ENCODE assay signal across 10 cellular contexts in genomic region chr20:17612975-17613327, GRCh38. TPM values are rescaled to one million over a fixed set of nuclear protein-coding genes. Genes with fewer than 3 reads are reported as not detected.
DNase-seq lines count a peak whose midpoint lies in the region; ATAC-seq, FAIRE-seq and TF ChIP-seq lines count a peak whose summit lies in the region.
"Had no signal": no experiment of that assay in that cellular context is flagged by ENCODE, and none has a peak within 500 bp of the region (broad histone marks: within the 10 kb centered on the region; RNA-seq: fewer than 3 reads in every experiment).

No MANE protein-coding gene starts in this region.

- no peak for TF ChIP-seq EP300 in H1 (IDR thresholded peaks at IDR 0.05; ENCODE audit: borderline replicate concordance in 1 of 2, low read depth in 2 of 2, low read length in 2 of 2)

- TF ChIP-seq CTCF in Panc1 (IDR thresholded peaks at IDR 0.05), result no peak
- TF ChIP-seq CTCF in H1 (IDR thresholded peaks at IDR 0.05; ENCODE audit: control extremely low read depth in 1 of 3, insufficient read depth in 1 of 3, low read depth in 1 of 3, low read length in 3 of 3), result no peak
- TF ChIP-seq CTCF in pancreas (IDR thresholded peaks at IDR 0.05), result no peak
- no peak for TF ChIP-seq CTCF in WERI-Rb-1 (IDR thresholded peaks at IDR 0.05; ENCODE audit: low read depth, low read length)

- H3K27ac ChIP-seq in Panc1 (ENCODE audit: low read length) (peak overlapping the region; percentile 74), H1 (ENCODE audit: low read depth, low read length) (no peak overlapping the region), pancreas (peak overlapping the region; percentile 10 to 62 (median 48)), WERI-Rb-1 (no peak overlapping the region)

- in situ Hi-C loops in Panc1 (cut with HindIII; ENCODE audit: low pct_unique_long_range_greater_than_20kb, low sequenced_read_pairs), result no loop called here

- no peak overlapping the region for H2BK20ac ChIP-seq in H1 (ENCODE audit: low read length)

- H3K18ac ChIP-seq in H1 (ENCODE audit: extremely low read depth, low read length), result no peak overlapping the region

- H3K27me3 ChIP-seq in Panc1 (ENCODE audit: control insufficient read depth, insufficient read depth, low read length) (no peaks in the 10 kb centered on the region), H1 (replicated peaks in 1 of 4; ENCODE audit: control insufficient read depth in 3 of 4, extremely low read depth in 1 of 4, insufficient read depth in 3 of 4, low read length in 3 of 4) (no peaks in the 10 kb centered on the region), pancreas (no peaks in the 10 kb centered on the region), WERI-Rb-1 (ENCODE audit: insufficient read depth, low read depth, severe bottlenecking) (no peaks in the 10 kb centered on the region)

- no peak overlapping the region for H4K8ac ChIP-seq in H1 (ENCODE audit: extremely low read depth, insufficient read depth, low read length)

- ATAC-seq in Panc1 (no peak), pancreas (no peak), GM19397 (IDR thresholded peaks at IDR 0.05; ENCODE audit: unreplicated experiment) (no peak)

- H2BK5ac ChIP-seq in H1 (ENCODE audit: low read depth, low read length), result peak overlapping the region; percentile 66; the same call in 1 of the 2 replicates

- no peak overlapping the region for H2AFZ ChIP-seq in H1 (ENCODE audit: low read length)

- no peak for TF ChIP-seq POLR2A in H1 (IDR thresholded peaks at IDR 0.05; ENCODE audit: control extremely low read depth in 1 of 2, low read depth in 2 of 2, low read length in 2 of 2)

- FAIRE-seq in H1 (lab: Jason Lieb, UNC) (no peak), pancreas (lab: Jason Lieb, UNC) (no peak)

- H3K4me3 ChIP-seq in Panc1 (ENCODE audit: low read depth in 2 of 2, low read length in 2 of 2), result no peak overlapping the region
- H3K4me3 ChIP-seq in H1 (ENCODE audit: extremely low read depth in 1 of 4, insufficient read depth in 2 of 4, low read depth in 3 of 4, low read length in 4 of 4), result no peak overlapping the region
- no peak overlapping the region for H3K4me3 ChIP-seq in pancreas
- H3K4me3 ChIP-seq in WERI-Rb-1 (ENCODE audit: low read depth, low read length), result no peak overlapping the region
- H3K4me3 ChIP-seq: psoas muscle had no signal

- no peak overlapping the region for H2BK120ac ChIP-seq in H1 (replicated peaks; ENCODE audit: low read depth, low read length)

- H3K79me2 ChIP-seq in H1 (ENCODE audit: control insufficient read depth in 1 of 2, insufficient read depth in 2 of 2, low read length in 2 of 2), result no peaks in the 10 kb centered on the region

- BruUV-seq in Panc1 (replicated peaks; lab: Mats Ljungman, UMichigan), result no TSS peak

- no peak overlapping the region for H3K9ac ChIP-seq in H1 (replicated peaks in 1 of 4; ENCODE audit: extremely low read depth in 1 of 4, low read depth in 3 of 4, low read length in 3 of 4)

- H3K36me3 ChIP-seq in Panc1 (ENCODE audit: control insufficient read depth, insufficient read depth, low read length) (peaks cover 2% of the 10 kb centered on the region), H1 (ENCODE audit: control insufficient read depth in 2 of 4, insufficient read depth in 4 of 4, low read length in 3 of 4) (peaks cover 0 to 14% (median 5%) of the 10 kb centered on the region in 4 experiments; a peak in 6 of 8 replicates), pancreas (peaks cover 5 to 29% (median 28%) of the 10 kb centered on the region in 3 donors), WERI-Rb-1 (no peaks in the 10 kb centered on the region; the same call in none of the 2 replicates)

- CTCF ChIA-PET in Panc1 (lab: Charles Lee), result interaction anchor here (0.6 kb wide), 1 partner anchor 37 kb away, joined by 5 read pairs; no protein-coding TSS in a partner anchor
- CTCF ChIA-PET in H1 (lab: Charles Lee; ENCODE audit: partially characterized antibody), result interaction anchor here (0.8 to 10.0 kb wide), 10 partner anchors 11 to 326 kb away, joined by 3 to 95 read pairs (median 3); partner anchors contain the start of gene DSTN

- no peak overlapping the region for H3K4me2 ChIP-seq in H1 (ENCODE audit: insufficient read depth in 1 of 2, low read depth in 2 of 2, low read length in 2 of 2)

- intact Hi-C loops in Panc1 (cut with micrococcal nuclease; ENCODE audit: unreplicated experiment) (no loop called here), pancreas (cut with DNase I) (loop anchor here in 1 of 3 donors (10.0 kb wide), 1 partner anchor 78 kb away; the partner anchor contains the start of gene BFSP1)

- DNase-seq in D341Med (ENCODE audit: low spot score) (peak; percentile 26), Panc1 (ENCODE audit: low read depth, low spot score) (no peak), H1 (ENCODE audit: low read depth in 1 of 2, low spot score in 2 of 2) (no peak), pancreas (peak in 1 of 6 donors; percentile 30), WERI-Rb-1 (no peak), cerebellum (ENCODE audit: low spot score) (no peak), NCI-H510A treated with DMSO at 0.1 percent for 48 hours (lab: John Stamatoyannopoulos, UW) (no peak)
- DNase-seq: GOT3 had no signal

- peaks cover 58% of the 10 kb centered on the region for H3K4me1 ChIP-seq in Panc1 (ENCODE audit: control insufficient read depth, insufficient read depth, low read length)
- H3K4me1 ChIP-seq in H1 (replicated peaks in 1 of 4; ENCODE audit: control insufficient read depth in 3 of 4, insufficient read depth in 4 of 4, low read length in 3 of 4), result peaks cover 0 to 8% (median 1%) of the 10 kb centered on the region in 4 experiments; a peak in 3 of 7 replicates
- peaks cover 11 to 42% (median 22%) of the 10 kb centered on the region in 3 donors for H3K4me1 ChIP-seq in pancreas

- POLR2A ChIA-PET in Panc1 (lab: Charles Lee) (interaction anchor here (0.5 kb wide), 1 partner anchor 17 kb away, joined by 9 read pairs; no protein-coding TSS in a partner anchor), H1 (lab: Charles Lee; ENCODE audit: partially characterized antibody) (interaction anchor here (0.6 to 1.4 kb wide), 7 partner anchors 17 to 82 kb away, joined by 3 to 7 read pairs (median 3); partner anchors contain the start of genes BFSP1, DSTN and RRBP1)

- H2BK12ac ChIP-seq in H1 (ENCODE audit: low read depth, low read length), result no peak overlapping the region

- no peaks in the 10 kb centered on the region for H3K23me2 ChIP-seq in H1 (ENCODE audit: low read depth, low read length)

- H3K9me3 ChIP-seq in Panc1 (ENCODE audit: control insufficient read depth, insufficient read depth, low read depth, low read length), result no peaks in the 10 kb centered on the region
- H3K9me3 ChIP-seq in H1 (ENCODE audit: insufficient read depth in 2 of 2, low read depth in 1 of 2, low read length in 1 of 2), result no peaks in the 10 kb centered on the region
- no peaks in the 10 kb centered on the region for H3K9me3 ChIP-seq in pancreas
- H3K9me3 ChIP-seq in WERI-Rb-1 (ENCODE audit: severe bottlenecking), result no peaks in the 10 kb centered on the region
- H3K9me3 ChIP-seq: psoas muscle had no signal

- WGBS in H1 (ENCODE audit: extremely low coverage in 1 of 2, insufficient coverage in 1 of 2, insufficient read length in 1 of 2, insufficient replicate concordance in 2 of 2, low coverage in 1 of 2, low lambda C conversion rate in 2 of 2, missing lambda C conversion rate in 1 of 2), 2 experiments, result 94% methylated on average over 7 of the region's 7 CpGs; no CpG with 5 or more reads in 1 of the 2 experiments
- 55 to 60% methylated on average over 7 of the region's 7 CpGs for WGBS in pancreas, 2 donors

- H3K4ac ChIP-seq in H1 (replicated peaks; ENCODE audit: insufficient read length, low read depth, low read length), result no peak overlapping the region

- H4K91ac ChIP-seq in H1 (replicated peaks; ENCODE audit: insufficient read length, low read length), result no peak overlapping the region

- H3K23ac ChIP-seq in H1 (ENCODE audit: insufficient read length), result no peak overlapping the region

- no peak for TF ChIP-seq RAD21 in H1 (IDR thresholded peaks at IDR 0.05 in 1 of 2, conservative IDR thresholded peaks at IDR 0.05 in 1 of 2; ENCODE audit: low read depth in 2 of 2, low read length in 2 of 2)

- no peak overlapping the region for H2AK5ac ChIP-seq in H1 (ENCODE audit: low read depth, low read length)

- H4K20me1 ChIP-seq in H1 (replicated peaks in 1 of 2; ENCODE audit: control insufficient read depth in 1 of 2, insufficient read depth in 2 of 2, low read length in 2 of 2), result peaks cover 2 to 5% of the 10 kb centered on the region in 2 experiments

- no peak overlapping the region for H2BK15ac ChIP-seq in H1 (ENCODE audit: low read length)

- peaks cover 3% of the 10 kb centered on the region; the same call in 1 of the 2 replicates for H3K79me1 ChIP-seq in H1 (ENCODE audit: low read depth, low read length)

- no peak overlapping the region for H4K5ac ChIP-seq in H1 (ENCODE audit: insufficient read length, low read depth, low read length)

- no peak overlapping the region for H3K56ac ChIP-seq in H1 (replicated peaks; ENCODE audit: insufficient read length, low read depth, low read length)

- no peak overlapping the region for H3K14ac ChIP-seq in H1 (ENCODE audit: insufficient read length)

TF ChIP-seq in H1, 55 proteins besides CTCF, POLR2A, EP300 and RAD21:
- TF ChIP-seq JUND (IDR thresholded peaks at IDR 0.05; ENCODE audit: low read length) (no peak), HDAC6 (IDR thresholded peaks at IDR 0.05; ENCODE audit: low read depth, low read length) (no peak)

RNA-seq across cellular contexts. Expression of gene DSTN, which starts 43.1 kb away (rescaled TPM):
- total RNA-seq in Panc1 (2021; ENCODE audit: unreplicated experiment) (412 TPM), pancreas (100 to 1,000 TPM; 172 to 192 (median 182) TPM), cerebellum (116 TPM)
- polyA plus RNA-seq in Panc1 (2012; ENCODE audit: insufficient read length), result 381 TPM
- 208 TPM in 2 replicates for total RNA-seq in H1 (2021; fragmentation: NEBNext Ultra II Directional; extraction: Animal tissue kit (Norgen Biotek cat#: 25700))
- polyA plus RNA-seq in H1 (2011; rRNA removed) (21.9 and 43.3 TPM in 2 replicates), pancreas (100 to 1,000 TPM; 138 to 242 TPM)
- 48.1 TPM for polyA plus RNA-seq in H1 (2011; cell fraction: cytosol; rRNA removed)
- 26.3 TPM for polyA plus RNA-seq in H1 (2011; cell fraction: nucleus; rRNA removed)
- 138 to 228 TPM (median 144 TPM) in 4 replicates for polyA plus RNA-seq in H1 (2012, experiment 1 of 2)
- 78.5 TPM for polyA plus RNA-seq in H1 (2012, experiment 2 of 2)
- polyA plus RNA-seq in H1 (2013, experiment 1 of 2), result 327 TPM
- polyA plus RNA-seq in H1 (2013, experiment 2 of 2), result 333 TPM
- polyA minus RNA-seq in H1 (2011; rRNA and poly(A)+ RNA removed), result 9.6 and 10.5 TPM in 2 replicates
- 25.1 TPM for polyA minus RNA-seq in H1 (2011; cell fraction: cytosol; rRNA and poly(A)+ RNA removed)
- polyA minus RNA-seq in H1 (2011; cell fraction: nucleus; rRNA and poly(A)+ RNA removed), result 17.0 TPM

Comparison
In these comparisons a context has a peak if more than half of its experiments do, and no peak if none do; other contexts are left out.
1. H3K27ac ChIP-seq: peak in Panc1 (single experiment) and pancreas (4 of 4); none in H1 (single experiment) and WERI-Rb-1 (single experiment).